In genomic region chr15:51516291-51516690, GRCh38 we compare ENCODE assay signal across 36 cellular contexts.
"Had no signal": no experiment of that assay in that cellular context is flagged by ENCODE, and none has a peak within 500 bp of the region (broad histone marks: within the 10 kb centered on the region; RNA-seq: fewer than 3 reads in every experiment).

No MANE protein-coding gene starts in this region.

- H3K27me3 Mint-ChIP-seq: activated B cell treated with CpG ODN at 0.5 μM for 24 hours; activated CD4-positive, alpha-beta memory T cell treated with anti-CD3 and anti-CD28 coated beads for 36 hours; activated CD4-positive, alpha-beta T cell treated with anti-CD3 and anti-CD28 coated beads, Interleukin-2, amount 10 ng/mL, durations not matched to agents 24 days and 14 days; activated CD8-positive, alpha-beta T cell treated with anti-CD3 and anti-CD28 coated beads for 36 hours; activated naive CD4-positive, alpha-beta T cell treated with anti-CD3 and anti-CD28 coated beads, Interleukin-2, amount 10 ng/mL, durations not matched to agents 7 days and 5 days; activated naive CD4-positive, alpha-beta T cell treated with anti-CD3 and anti-CD28 coated beads, Interleukin-2, amount 50 U/mL, for 24 hours; activated naive CD8-positive, alpha-beta T cell; activated naive CD8-positive, alpha-beta T cell treated with anti-CD3 and anti-CD28 coated beads, Interleukin-2, amount 50 U/mL, for 24 hours; activated T-helper 17 cell treated with anti-CD3 and anti-CD28 coated beads, Interleukin-2, amount 50 U/mL, for 72 hours; brain; central memory CD8-positive, alpha-beta T cell had no signal

- H3K9me3 ChIP-seq: ascending aorta had no signal

- H3K4me1 ChIP-seq: ascending aorta had no signal

- H3K4me3 ChIP-seq: ascending aorta, cardiac muscle cell had no signal

- FAIRE-seq: bronchial epithelial cell, TTC549 had no signal

- H3K27ac Mint-ChIP-seq: activated B cell treated with CpG ODN at 0.5 μM for 24 hours; activated CD4-positive, alpha-beta memory T cell treated with anti-CD3 and anti-CD28 coated beads for 36 hours; activated CD4-positive, alpha-beta T cell treated with anti-CD3 and anti-CD28 coated beads, Interleukin-2, amount 10 ng/mL, durations not matched to agents 24 days and 14 days; activated CD8-positive, alpha-beta T cell treated with anti-CD3 and anti-CD28 coated beads for 36 hours; activated naive CD4-positive, alpha-beta T cell treated with anti-CD3 and anti-CD28 coated beads, Interleukin-2, amount 10 ng/mL, durations not matched to agents 7 days and 5 days; activated naive CD4-positive, alpha-beta T cell treated with anti-CD3 and anti-CD28 coated beads, Interleukin-2, amount 50 U/mL, for 24 hours; activated naive CD8-positive, alpha-beta T cell; activated naive CD8-positive, alpha-beta T cell treated with anti-CD3 and anti-CD28 coated beads, Interleukin-2, amount 10 ng/mL, durations not matched to agents 7 days and 5 days; activated naive CD8-positive, alpha-beta T cell treated with anti-CD3 and anti-CD28 coated beads, Interleukin-2, amount 50 U/mL, for 24 hours; activated T-helper 17 cell treated with anti-CD3 and anti-CD28 coated beads, Interleukin-2, amount 50 U/mL, for 72 hours; brain; T-helper 1 cell treated with Interleukin-12 subunit alpha and Interleukin-12 subunit beta and Interleukin-4 antibody, amounts not matched to agents 30 μg/mL and 1 μg/mL, for 36 hours; T-helper 2 cell treated with Interferon-gamma antibody and Interleukin-4, amounts not matched to agents 5 μg/mL and 100 μg/mL, for 36 hours had no signal

- H3K9me3 Mint-ChIP-seq: activated B cell treated with CpG ODN at 0.5 μM for 24 hours; activated CD4-positive, alpha-beta T cell treated with anti-CD3 and anti-CD28 coated beads, Interleukin-2, amount 10 ng/mL, durations not matched to agents 24 days and 14 days; activated CD8-positive, alpha-beta T cell treated with anti-CD3 and anti-CD28 coated beads for 36 hours; activated naive CD4-positive, alpha-beta T cell treated with anti-CD3 and anti-CD28 coated beads, Interleukin-2, amount 50 U/mL, for 24 hours; activated naive CD8-positive, alpha-beta T cell treated with anti-CD3 and anti-CD28 coated beads, Interleukin-2, amount 50 U/mL, for 24 hours; activated T-cell treated with anti-CD3 and anti-CD28 coated beads, Interleukin-2, amount 50 U/mL, for 4 hours; activated T-helper 17 cell treated with anti-CD3 and anti-CD28 coated beads, Interleukin-2, amount 50 U/mL, for 72 hours; central memory CD8-positive, alpha-beta T cell; T-helper 1 cell treated with Interleukin-12 subunit alpha and Interleukin-12 subunit beta and Interleukin-4 antibody, amounts not matched to agents 30 μg/mL and 1 μg/mL, for 36 hours; T-helper 2 cell treated with Interferon-gamma antibody and Interleukin-4, amounts not matched to agents 5 μg/mL and 100 μg/mL, for 36 hours had no signal

- ATAC-seq: activated CD8-positive, alpha-beta T cell treated with anti-CD3 and anti-CD28 coated beads for 36 hours; activated naive CD8-positive, alpha-beta T cell treated with anti-CD3 and anti-CD28 coated beads, Interleukin-2, amount 50 U/mL, for 24 hours; activated T-cell treated with anti-CD3 and anti-CD28 coated beads, Interleukin-2, amount 50 U/mL, for 4 hours; activated T-helper 17 cell treated with anti-CD3 and anti-CD28 coated beads, Interleukin-2, amount 50 U/mL, for 72 hours had no signal

- H3K27ac ChIP-seq: ascending aorta, cardiac muscle cell, VCaP had no signal

- H3K27me3 ChIP-seq: ascending aorta, cardiac muscle cell had no signal

- DNase-seq: activated B cell treated with CpG ODN at 0.5 μM for 24 hours; activated CD4-positive, alpha-beta memory T cell treated with anti-CD3 and anti-CD28 coated beads for 36 hours; activated CD4-positive, alpha-beta T cell treated with anti-CD3 and anti-CD28 coated beads for 4 hours; activated CD4-positive, alpha-beta T cell treated with anti-CD3 and anti-CD28 coated beads, Interleukin-2, amount 10 ng/mL, durations not matched to agents 24 days and 14 days; activated CD4-positive, alpha-beta T cell treated with anti-CD3 and anti-CD28 coated beads, Interleukin-2, amount 50 U/mL, for 1 hour; activated CD4-positive, alpha-beta T cell treated with anti-CD3 and anti-CD28 coated beads, Interleukin-2, amount 50 U/mL, for 4 hours; activated CD4-positive, CD25-positive, alpha-beta regulatory T cell treated with anti-CD3 and anti-CD28 coated beads, Interleukin-2, amount 50 U/mL, for 72 hours; activated CD8-positive, alpha-beta memory T cell treated with anti-CD3 and anti-CD28 coated beads, Interleukin-2, amount 50 U/mL, for 4 hours; activated CD8-positive, alpha-beta T cell treated with anti-CD3 and anti-CD28 coated beads for 36 hours; activated effector memory CD4-positive, alpha-beta T cell treated with anti-CD3 and anti-CD28 coated beads, Interleukin-2, amount 50 U/mL, for 16 hours; activated gamma-delta T cell treated with Interleukin-2 at 50 U/mL for 16 hours; activated naive CD4-positive, alpha-beta T cell treated with anti-CD3 and anti-CD28 coated beads, Interleukin-2, amount 10 ng/mL, durations not matched to agents 7 days and 5 days; activated naive CD4-positive, alpha-beta T cell treated with Interleukin-2 at 50 U/mL for 16 hours; activated naive CD8-positive, alpha-beta T cell treated with anti-CD3 and anti-CD28 coated beads, Interleukin-2, amount 10 ng/mL, durations not matched to agents 7 days and 5 days; activated naive CD8-positive, alpha-beta T cell treated with anti-CD3 and anti-CD28 coated beads, Interleukin-2, amount 50 U/mL, for 24 hours; activated T-cell treated with anti-CD3 and anti-CD28 coated beads for 4 hours; activated T-cell treated with anti-CD3 and anti-CD28 coated beads, Interleukin-2, amount 50 U/mL, for 1 hour; activated T-cell treated with anti-CD3 and anti-CD28 coated beads, Interleukin-2, amount 50 U/mL, for 4 hours; amygdala; anterior cingulate cortex; caudate nucleus; cerebellar nuclear complex; T-helper 1 cell; T-helper 9 cell had no signal

- H3K4me3 Mint-ChIP-seq: activated B cell treated with CpG ODN at 0.5 μM for 24 hours; activated CD4-positive, alpha-beta memory T cell treated with anti-CD3 and anti-CD28 coated beads for 36 hours; activated CD4-positive, alpha-beta T cell treated with anti-CD3 and anti-CD28 coated beads, Interleukin-2, amount 10 ng/mL, durations not matched to agents 24 days and 14 days; activated CD8-positive, alpha-beta T cell treated with anti-CD3 and anti-CD28 coated beads for 36 hours; activated naive CD4-positive, alpha-beta T cell treated with anti-CD3 and anti-CD28 coated beads, Interleukin-2, amount 10 ng/mL, durations not matched to agents 7 days and 5 days; activated naive CD4-positive, alpha-beta T cell treated with anti-CD3 and anti-CD28 coated beads, Interleukin-2, amount 50 U/mL, for 24 hours; activated naive CD8-positive, alpha-beta T cell; activated naive CD8-positive, alpha-beta T cell treated with anti-CD3 and anti-CD28 coated beads, Interleukin-2, amount 10 ng/mL, durations not matched to agents 7 days and 5 days; activated naive CD8-positive, alpha-beta T cell treated with anti-CD3 and anti-CD28 coated beads, Interleukin-2, amount 50 U/mL, for 24 hours; activated T-cell treated with anti-CD3 and anti-CD28 coated beads, Interleukin-2, amount 50 U/mL, for 4 hours; activated T-helper 17 cell treated with anti-CD3 and anti-CD28 coated beads, Interleukin-2, amount 50 U/mL, for 72 hours; brain; central memory CD8-positive, alpha-beta T cell; T-helper 1 cell treated with Interleukin-12 subunit alpha and Interleukin-12 subunit beta and Interleukin-4 antibody, amounts not matched to agents 30 μg/mL and 1 μg/mL, for 36 hours; T-helper 2 cell treated with Interferon-gamma antibody and Interleukin-4, amounts not matched to agents 5 μg/mL and 100 μg/mL, for 36 hours had no signal

- H3K36me3 ChIP-seq: ascending aorta had no signal

- H3K4me1 Mint-ChIP-seq: activated B cell treated with CpG ODN at 0.5 μM for 24 hours; activated CD4-positive, alpha-beta T cell treated with anti-CD3 and anti-CD28 coated beads, Interleukin-2, amount 10 ng/mL, durations not matched to agents 24 days and 14 days; activated naive CD4-positive, alpha-beta T cell treated with anti-CD3 and anti-CD28 coated beads, Interleukin-2, amount 10 ng/mL, durations not matched to agents 7 days and 5 days; activated naive CD4-positive, alpha-beta T cell treated with anti-CD3 and anti-CD28 coated beads, Interleukin-2, amount 50 U/mL, for 24 hours; activated naive CD8-positive, alpha-beta T cell treated with anti-CD3 and anti-CD28 coated beads, Interleukin-2, amount 10 ng/mL, durations not matched to agents 7 days and 5 days; activated naive CD8-positive, alpha-beta T cell treated with anti-CD3 and anti-CD28 coated beads, Interleukin-2, amount 50 U/mL, for 24 hours; activated T-helper 17 cell treated with anti-CD3 and anti-CD28 coated beads, Interleukin-2, amount 50 U/mL, for 72 hours; brain; central memory CD8-positive, alpha-beta T cell had no signal
